15 cellular contexts compared by ENCODE assay signal in the genomic region with DNA sequence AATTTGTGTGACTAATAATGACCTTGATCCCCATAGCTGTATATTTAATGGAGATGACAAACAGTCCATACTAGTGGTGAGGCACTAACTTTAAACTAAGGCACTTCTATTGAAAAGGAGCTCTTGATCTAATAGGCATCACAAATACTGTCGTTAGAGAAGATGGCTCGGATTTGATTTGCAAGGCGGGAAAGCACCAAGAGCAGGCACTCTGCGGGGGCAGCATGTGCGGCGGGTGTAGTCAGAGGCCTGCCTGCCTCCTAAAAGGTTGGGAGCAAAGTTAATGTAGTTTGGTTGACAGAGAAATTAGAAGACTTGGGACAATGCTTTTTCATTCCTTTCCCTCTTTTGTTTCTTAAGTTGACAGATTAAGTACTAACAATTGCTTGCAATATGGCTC.
DNase-seq lines count a peak whose midpoint lies in the region; ATAC-seq and TF ChIP-seq lines count a peak whose summit lies in the region.
"Had no signal": no experiment of that assay in that cellular context is flagged by ENCODE, and none has a peak within 500 bp of the region (broad histone marks: within the 10 kb centered on the region; RNA-seq: fewer than 3 reads in every experiment).

No MANE protein-coding gene starts in this region.

- no peak overlapping the region for H2BK15ac ChIP-seq in H9 (ENCODE audit: low read depth, low read length)

- no peak overlapping the region for H3K18ac ChIP-seq in H9 (ENCODE audit: insufficient read length, low read depth, low read length)

- no peak overlapping the region for H3K4me3 ChIP-seq in OCI-LY7 (ENCODE audit: low read depth, low read length, poor library complexity, severe bottlenecking)
- H3K4me3 ChIP-seq in BE2C (ENCODE audit: low read depth, low read length), result no peak overlapping the region
- H3K4me3 ChIP-seq: A549, GM12878 had no signal

- no peaks in the 10 kb centered on the region for H3K9me2 ChIP-seq in OCI-LY7 (ENCODE audit: insufficient read depth, low read length)

- H3K9me3 ChIP-seq in H9 (ENCODE audit: control insufficient read depth, low read depth, low read length), result no peaks in the 10 kb centered on the region
- H3K9me3 ChIP-seq in OCI-LY7 (ENCODE audit: low read length), result peaks cover 35% of the 10 kb centered on the region; the same call in 1 of the 2 replicates
- H3K9me3 ChIP-seq in BE2C, result no peaks in the 10 kb centered on the region
- H3K9me3 ChIP-seq: A549, Caco-2 had no signal

- H3K27me3 Mint-ChIP-seq in H9 (ENCODE audit: low read depth) (peaks cover 3% of the 10 kb centered on the region), glutamatergic neuron (ENCODE audit: unreplicated experiment) (no peaks in the 10 kb centered on the region), progenitor cell of endocrine pancreas (peaks cover 41% of the 10 kb centered on the region)

- no peak overlapping the region for H4K8ac ChIP-seq in H9 (replicated peaks; ENCODE audit: insufficient read length, low read depth, low read length)

- H3K4me3 Mint-ChIP-seq in H9 (no peak overlapping the region), glutamatergic neuron (ENCODE audit: unreplicated experiment) (no peak overlapping the region), progenitor cell of endocrine pancreas (ENCODE audit: low read depth) (peak overlapping the region; percentile 44)
- H3K4me3 Mint-ChIP-seq: CD14-positive monocyte; CD8-positive, alpha-beta T cell had no signal

- DNase-seq in H9, result peak; percentile 36
- no peak for DNase-seq in OCI-LY7 (ENCODE audit: low spot score)
- peak; percentile 14 for DNase-seq in glutamatergic neuron
- DNase-seq in progenitor cell of endocrine pancreas (ENCODE audit: low spot score, unreplicated experiment), result no peak
- DNase-seq in BE2C, result no peak
- DNase-seq in omental fat pad (ENCODE audit: low spot score), result no peak
- DNase-seq in COLO668 (lab: John Stamatoyannopoulos, UW; ENCODE audit: unreplicated experiment), result no peak
- DNase-seq: Caco-2; CD8-positive, alpha-beta T cell; IMR-90; KBM-7 had no signal

- CTCF ChIA-PET in OCI-LY7 (lab: Charles Lee; ENCODE audit: unreplicated experiment), result no interaction called here

- no peak overlapping the region for H2BK5ac ChIP-seq in H9 (ENCODE audit: insufficient read length, low read length)

- intact Hi-C loops in OCI-LY7 (cut with micrococcal nuclease; ENCODE audit: unreplicated experiment), result loop anchor here (5.0 kb wide), 1 partner anchor 107 kb away; no protein-coding TSS in a partner anchor

- H3K23ac ChIP-seq in H9 (ENCODE audit: insufficient read length, low read depth, low read length), result no peak overlapping the region

- H3K36me3 ChIP-seq in OCI-LY7 (ENCODE audit: insufficient read depth, low read length) (peaks cover 62% of the 10 kb centered on the region), BE2C (no peaks in the 10 kb centered on the region)

- no peak overlapping the region for H3K4me2 ChIP-seq in H9 (ENCODE audit: insufficient read depth, insufficient read length, low read length)
- peak overlapping the region; percentile 60; the same call in 1 of the 2 replicates for H3K4me2 ChIP-seq in OCI-LY7 (ENCODE audit: low read length)
- H3K4me2 ChIP-seq: A549 had no signal

- no peak overlapping the region for H2AK5ac ChIP-seq in H9 (ENCODE audit: insufficient read length, low read length)

- BruUV-seq in OCI-LY7 (replicated peaks; lab: Mats Ljungman, UMichigan), result no TSS peak

- H3K14ac ChIP-seq in H9 (ENCODE audit: insufficient read depth, low read length), result no peak overlapping the region

- H3K27ac Mint-ChIP-seq in H9, result no peak overlapping the region
- H3K27ac Mint-ChIP-seq in glutamatergic neuron (ENCODE audit: unreplicated experiment), result no peak overlapping the region
- no peak overlapping the region for H3K27ac Mint-ChIP-seq in progenitor cell of endocrine pancreas
- H3K27ac Mint-ChIP-seq: CD14-positive monocyte; CD8-positive, alpha-beta T cell had no signal

- no peak for TF ChIP-seq CTCF in H9 (conservative IDR thresholded peaks at IDR 0.05)
- no peak for TF ChIP-seq CTCF in OCI-LY7 (conservative IDR thresholded peaks at IDR 0.05; ENCODE audit: low read length)
- TF ChIP-seq CTCF in glutamatergic neuron (IDR thresholded peaks at IDR 0.05; ENCODE audit: partially characterized antibody, unreplicated experiment), result no peak
- TF ChIP-seq CTCF in progenitor cell of endocrine pancreas (IDR thresholded peaks at IDR 0.05; ENCODE audit: unreplicated experiment), result no peak
- no peak for TF ChIP-seq CTCF in BE2C (IDR thresholded peaks at IDR 0.05; ENCODE audit: low read depth, low read length)
- TF ChIP-seq CTCF in omental fat pad (IDR thresholded peaks at IDR 0.05), result no peak

- no peaks in the 10 kb centered on the region for H3K79me2 ChIP-seq in H9 (ENCODE audit: insufficient read depth, low read length)
- no peaks in the 10 kb centered on the region for H3K79me2 ChIP-seq in OCI-LY7 (ENCODE audit: insufficient read depth, low read depth, low read length)

- no peaks in the 10 kb centered on the region for H3K36me3 Mint-ChIP-seq in H9 (ENCODE audit: insufficient read depth in 1 of 3, low read depth in 3 of 3)
- no peaks in the 10 kb centered on the region for H3K36me3 Mint-ChIP-seq in glutamatergic neuron (ENCODE audit: unreplicated experiment)
- H3K36me3 Mint-ChIP-seq in progenitor cell of endocrine pancreas (ENCODE audit: insufficient read depth), result no peaks in the 10 kb centered on the region
- H3K36me3 Mint-ChIP-seq: CD14-positive monocyte; CD8-positive, alpha-beta T cell had no signal

- no peak for ATAC-seq in omental fat pad (ENCODE audit: low FRiP score)
- ATAC-seq: A549; CD8-positive, alpha-beta T cell; GM12878; HCT116 had no signal

- H2BK12ac ChIP-seq in H9 (ENCODE audit: insufficient read length, low read depth, low read length), result no peak overlapping the region

- no peak overlapping the region for H3K4ac ChIP-seq in H9 (ENCODE audit: low read depth, low read length)

- no peak overlapping the region for H4K91ac ChIP-seq in H9 (ENCODE audit: insufficient read length, low read depth, low read length)

- H3K4me1 Mint-ChIP-seq in H9, result peaks cover 7 to 8% of the 10 kb centered on the region in 2 experiments
- H3K4me1 Mint-ChIP-seq in glutamatergic neuron (ENCODE audit: low read depth, unreplicated experiment), result no peaks in the 10 kb centered on the region
- H3K4me1 Mint-ChIP-seq in progenitor cell of endocrine pancreas (ENCODE audit: low read depth), result peaks cover 50% of the 10 kb centered on the region
- H3K4me1 Mint-ChIP-seq: CD14-positive monocyte had no signal

- H3K56ac ChIP-seq in H9 (ENCODE audit: insufficient read length, low read depth, low read length), result no peak overlapping the region

- H2AFZ ChIP-seq in H9 (ENCODE audit: low read length) (no peak overlapping the region), OCI-LY7 (ENCODE audit: low read length) (peak overlapping the region; percentile 87; the same call in 1 of the 2 replicates)

- H2BK20ac ChIP-seq in H9 (ENCODE audit: low read depth, low read length, poor library complexity, severe bottlenecking), result no peak overlapping the region

- no peak overlapping the region for H2BK120ac ChIP-seq in H9 (ENCODE audit: low read depth, low read length, poor library complexity, severe bottlenecking)

- no CpG with 5 or more reads among the region's 6 CpGs for WGBS in H9 (ENCODE audit: extremely low coverage, insufficient read length, low lambda C conversion rate)

- H3K27me3 ChIP-seq in H9 (ENCODE audit: insufficient read depth, low read length), result no peaks in the 10 kb centered on the region
- no peaks in the 10 kb centered on the region for H3K27me3 ChIP-seq in BE2C

- H3K9ac ChIP-seq in H9 (ENCODE audit: extremely low read depth, insufficient read length, low read length), result no peak overlapping the region

- H4K5ac ChIP-seq in H9 (ENCODE audit: insufficient read length, low read depth, low read length), result no peak overlapping the region

- H3K4me1 ChIP-seq in H9 (ENCODE audit: insufficient read depth, low read length), result no peaks in the 10 kb centered on the region
- H3K4me1 ChIP-seq in OCI-LY7 (ENCODE audit: insufficient read depth, low read length, poor library complexity, severe bottlenecking), result peaks cover 53% of the 10 kb centered on the region
- no peaks in the 10 kb centered on the region for H3K4me1 ChIP-seq in BE2C
- H3K4me1 ChIP-seq: A549, Caco-2 had no signal

- H3K27ac ChIP-seq in H9 (ENCODE audit: insufficient read length, low read depth, low read length) (no peak overlapping the region), OCI-LY7 (ENCODE audit: low read depth, low read length, poor library complexity, severe bottlenecking) (peak overlapping the region; percentile 99)
- H3K27ac ChIP-seq: A549 had no signal

- H3K23me2 ChIP-seq in H9 (ENCODE audit: insufficient read length, low read depth, low read length, poor library complexity, severe bottlenecking), result no peaks in the 10 kb centered on the region

- POLR2A ChIA-PET in OCI-LY7 (lab: Charles Lee), result interaction anchor here (0.6 to 9.9 kb wide), 19 partner anchors 9 to 438 kb away, joined by 3 to 271 read pairs (median 6); a partner anchor contains a TSS

- no peak overlapping the region for H3T11ph ChIP-seq in H9 (ENCODE audit: low read length)

- no peaks in the 10 kb centered on the region for H3K79me1 ChIP-seq in H9 (ENCODE audit: insufficient read depth, low read depth, low read length, poor library complexity, severe bottlenecking)

- H4K20me1 ChIP-seq in H9 (ENCODE audit: control insufficient read depth, insufficient read depth, insufficient read length) (no peaks in the 10 kb centered on the region), OCI-LY7 (ENCODE audit: insufficient read depth, low read length) (no peaks in the 10 kb centered on the region)

- no peaks in the 10 kb centered on the region for H3K9me3 Mint-ChIP-seq in H9
- H3K9me3 Mint-ChIP-seq in glutamatergic neuron (ENCODE audit: unreplicated experiment), result no peaks in the 10 kb centered on the region
- H3K9me3 Mint-ChIP-seq in progenitor cell of endocrine pancreas (ENCODE audit: low read depth), result no peaks in the 10 kb centered on the region
- H3K9me3 Mint-ChIP-seq: CD14-positive monocyte; CD8-positive, alpha-beta T cell had no signal

Comparison
In these comparisons a context has a peak if more than half of its experiments do, and no peak if none do; other contexts are left out.
1. DNase-seq: peak in H9 (single experiment) and glutamatergic neuron (single experiment); none in OCI-LY7 (single experiment), progenitor cell of endocrine pancreas (single experiment), BE2C (single experiment), omental fat pad (single experiment) and COLO668 (single experiment).